ENCODE assay signal across 25 cellular contexts in the genomic region with DNA sequence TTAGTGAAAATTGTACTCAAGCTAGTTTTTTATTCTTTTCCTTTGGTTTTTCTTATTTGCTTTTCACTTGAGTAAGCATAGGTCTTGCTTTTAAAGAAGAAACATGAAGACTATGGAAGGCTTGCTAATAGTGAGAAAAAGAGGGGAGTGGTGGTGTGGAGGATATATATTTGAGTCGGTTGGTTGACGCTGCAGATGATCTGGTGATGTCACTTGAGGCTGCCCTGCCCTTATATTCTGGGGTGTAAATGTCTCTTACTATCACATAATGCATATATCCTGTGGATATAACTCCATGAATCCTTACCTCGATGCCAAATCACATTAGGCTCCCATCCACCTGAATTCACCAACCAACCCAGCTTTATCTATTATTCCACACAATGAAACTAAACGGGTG. TPM values are rescaled to one million over a fixed set of nuclear protein-coding genes. Genes with fewer than 3 reads are reported as not detected.
DNase-seq lines count a peak whose midpoint lies in the region; TF ChIP-seq lines count a peak whose summit lies in the region.
"Had no signal": no experiment of that assay in that cellular context is flagged by ENCODE, and none has a peak within 500 bp of the region (broad histone marks: within the 10 kb centered on the region; RNA-seq: fewer than 3 reads in every experiment).

No MANE protein-coding gene starts in this region.

- peak overlapping the region; percentile 75 for H3K4me3 Mint-ChIP-seq in glutamatergic neuron (ENCODE audit: unreplicated experiment)
- no peak overlapping the region for H3K4me3 Mint-ChIP-seq in HFFc6
- H3K4me3 Mint-ChIP-seq: activated naive CD8-positive, alpha-beta T cell treated with anti-CD3 and anti-CD28 coated beads for 36 hours; naive B cell; T-helper 1 cell treated with Interleukin-12 subunit alpha and Interleukin-12 subunit beta and Interleukin-4 antibody, amounts not matched to agents 30 μg/mL and 1 μg/mL, for 36 hours had no signal

- peaks cover 5% of the 10 kb centered on the region for H3K27me3 Mint-ChIP-seq in glutamatergic neuron (ENCODE audit: unreplicated experiment)
- peaks cover 27% of the 10 kb centered on the region for H3K27me3 Mint-ChIP-seq in HFFc6 (ENCODE audit: insufficient read depth)

- TF ChIP-seq CTCF in glutamatergic neuron (IDR thresholded peaks at IDR 0.05; ENCODE audit: partially characterized antibody, unreplicated experiment) (no peak), HFFc6 (IDR thresholded peaks at IDR 0.05) (no peak)

- H3K36me3 Mint-ChIP-seq in glutamatergic neuron (ENCODE audit: unreplicated experiment) (no peaks in the 10 kb centered on the region), HFFc6 (ENCODE audit: low read depth) (no peaks in the 10 kb centered on the region)
- H3K36me3 Mint-ChIP-seq: activated naive CD8-positive, alpha-beta T cell treated with anti-CD3 and anti-CD28 coated beads for 36 hours; naive B cell had no signal

- intact Hi-C loops in posterior cingulate gyrus (cut with DNase I) = loop anchor here (10.0 kb wide), 2 partner anchors 102 to 462 kb away; a partner anchor contains a TSS

- peaks cover 3% of the 10 kb centered on the region for H3K4me1 Mint-ChIP-seq in glutamatergic neuron (ENCODE audit: low read depth, unreplicated experiment)
- H3K4me1 Mint-ChIP-seq in HFFc6 (ENCODE audit: low read depth) = peaks cover 29% of the 10 kb centered on the region

- peaks cover 8% of the 10 kb centered on the region for H3K9me3 Mint-ChIP-seq in glutamatergic neuron (ENCODE audit: unreplicated experiment)
- no peaks in the 10 kb centered on the region for H3K9me3 Mint-ChIP-seq in HFFc6
- H3K9me3 Mint-ChIP-seq: activated naive CD8-positive, alpha-beta T cell treated with anti-CD3 and anti-CD28 coated beads for 36 hours; activated T-helper 2 cell treated with anti-CD3 and anti-CD28 coated beads, Interferon-gamma antibody, Interleukin-2, Interleukin-4, amounts not matched to agents 10 μg/mL and 5 μg/mL and 100 μg/mL, durations not matched to agents 14 hours and 24 hours and 36 hours; naive B cell; T-helper 1 cell treated with Interleukin-12 subunit alpha and Interleukin-12 subunit beta and Interleukin-4 antibody, amounts not matched to agents 30 μg/mL and 1 μg/mL, for 36 hours had no signal

- DNase-seq in NCI-H146 (lab: John Stamatoyannopoulos, UW) (peak; percentile 11), NCI-H146 treated with DMSO at 0.1 percent for 48 hours (lab: John Stamatoyannopoulos, UW; ENCODE audit: unreplicated experiment) (no peak), OCI-M1 (lab: John Stamatoyannopoulos, UW) (peak; percentile 3), glutamatergic neuron (no peak), retina (peak; percentile 68), posterior cingulate gyrus (no peak), HFFc6 (no peak), KG1 (lab: John Stamatoyannopoulos, UW) (no peak)
- DNase-seq: activated CD8-positive, alpha-beta memory T cell treated with anti-CD3 and anti-CD28 coated beads, Interleukin-2, amount 50 U/mL, for 4 hours; activated naive CD8-positive, alpha-beta T cell treated with anti-CD3 and anti-CD28 coated beads for 36 hours; AML-193; Karpas-422; kidney; naive B cell; NCI-H2107; NCI-H526; PC-3; stimulated activated CD4-positive, alpha-beta T cell treated with anti-CD3 and anti-CD28 coated beads, Interleukin-2, amount 100 ng/mL, for 24 hours; stimulated activated naive CD8-positive, alpha-beta T cell treated with anti-CD3 and anti-CD28 coated beads, Interleukin-15, Interleukin-2, amounts not matched to agents 100 U/mL and 50 U/mL, for 24 hours; trophoblast cell had no signal

- H3K27ac Mint-ChIP-seq in glutamatergic neuron (ENCODE audit: unreplicated experiment) (peak overlapping the region; percentile 62), HFFc6 (no peak overlapping the region)
- H3K27ac Mint-ChIP-seq: activated naive CD8-positive, alpha-beta T cell treated with anti-CD3 and anti-CD28 coated beads for 36 hours; activated T-helper 2 cell treated with anti-CD3 and anti-CD28 coated beads, Interferon-gamma antibody, Interleukin-2, Interleukin-4, amounts not matched to agents 10 μg/mL and 5 μg/mL and 100 μg/mL, durations not matched to agents 14 hours and 24 hours and 36 hours; naive B cell; progenitor cell of endocrine pancreas; T-helper 1 cell treated with Interleukin-12 subunit alpha and Interleukin-12 subunit beta and Interleukin-4 antibody, amounts not matched to agents 30 μg/mL and 1 μg/mL, for 36 hours had no signal

RNA-seq across cellular contexts. Expression of a gene that starts 2.9 kb away (rescaled TPM):
- total RNA-seq in glutamatergic neuron (ENCODE audit: unreplicated experiment) = 13.6 TPM
- total RNA-seq in HFFc6 (2021; fragmentation: NEBNext Ultra II Directional; extraction: Animal tissue kit (Norgen Biotek cat#: 25700)) = not detected
- total RNA-seq: activated naive CD8-positive, alpha-beta T cell treated with anti-CD3 and anti-CD28 coated beads for 36 hours; activated T-helper 2 cell treated with anti-CD3 and anti-CD28 coated beads, Interferon-gamma antibody, Interleukin-2, Interleukin-4, amounts not matched to agents 10 μg/mL and 5 μg/mL and 100 μg/mL, durations not matched to agents 14 hours and 24 hours and 36 hours; kidney; lung microvascular endothelial cell; PC-3; SJSA1 had no signal

Comparison
In these comparisons a context has a peak if more than half of its experiments do, and no peak if none do; other contexts are left out.
1. DNase-seq: peak in NCI-H146 (single experiment), OCI-M1 (single experiment) and retina (single experiment); none in NCI-H146 treated with DMSO at 0.1 percent for 48 hours (single experiment), glutamatergic neuron (single experiment), posterior cingulate gyrus (0 of 10), HFFc6 (single experiment) and KG1 (single experiment).
2. RNA of a gene that starts 2.9 kb away (total RNA-seq): 13.6 TPM in glutamatergic neuron (single experiment); not detected in HFFc6; every median in the first group is over 10 times any median in the second.